ENCODE assay signal across 27 cellular contexts in genomic region chr12:43903686-43904085, GRCh38.
"Had no signal": no experiment of that assay in that cellular context is flagged by ENCODE, and none has a peak within 500 bp of the region (broad histone marks: within the 10 kb centered on the region; RNA-seq: fewer than 3 reads in every experiment).

No MANE protein-coding gene starts in this region.

- H3K36me3 ChIP-seq: colonic mucosa, esophagus muscularis mucosa, esophagus squamous epithelium, gastrocnemius medialis, gastroesophageal sphincter, heart left ventricle, heart right ventricle had no signal

- H3K4me3 ChIP-seq: colonic mucosa, coronary artery, dorsolateral prefrontal cortex, esophagus muscularis mucosa, esophagus squamous epithelium, gastrocnemius medialis, gastroesophageal sphincter, heart left ventricle, heart right ventricle had no signal

- H3K4me1 ChIP-seq: colonic mucosa, esophagus muscularis mucosa, esophagus squamous epithelium, foreskin keratinocyte, gastroesophageal sphincter, heart left ventricle had no signal

- H3K27ac ChIP-seq: colonic mucosa, coronary artery, dorsolateral prefrontal cortex, epithelial cell of prostate, esophagus muscularis mucosa, esophagus squamous epithelium, foreskin keratinocyte, gastrocnemius medialis, gastroesophageal sphincter, heart left ventricle, heart right ventricle had no signal

- DNase-seq: colonic mucosa; cortex of kidney; dermis blood vessel endothelial cell; dorsolateral prefrontal cortex; effector CD4-positive, alpha-beta T cell; effector CD8-positive, alpha-beta T cell; effector memory CD4-positive, alpha-beta T cell; effector memory CD8-positive, alpha-beta T cell; endodermal cell; erythroblast; esophagus squamous epithelium; foreskin fibroblast; foreskin keratinocyte; gastrocnemius medialis; glutamatergic neuron; head of caudate nucleus; heart left ventricle; heart right ventricle had no signal

- ATAC-seq: effector memory CD8-positive, alpha-beta T cell; esophagus mucosa; foreskin keratinocyte; gastrocnemius medialis; gastroesophageal sphincter; heart left ventricle; heart right ventricle had no signal

- FAIRE-seq: colon, endometrium, endothelial cell of umbilical vein, frontal cortex had no signal

- H3K27me3 ChIP-seq: colonic mucosa, dorsolateral prefrontal cortex, esophagus muscularis mucosa, esophagus squamous epithelium, foreskin keratinocyte, gastrocnemius medialis, gastroesophageal sphincter, heart left ventricle, heart right ventricle had no signal

- H3K9me3 ChIP-seq: colonic mucosa, esophagus muscularis mucosa, esophagus squamous epithelium, gastrocnemius medialis, gastroesophageal sphincter, heart left ventricle, heart right ventricle had no signal
